Comparison of ENCODE assay signal across 8 cellular contexts in genomic region chr3:44861412-44862220, GRCh38. TPM values are rescaled to one million over a fixed set of nuclear protein-coding genes. Genes with fewer than 3 reads are reported as not detected.
A peak's percentile ranks its signal among the peaks of the same experiment; 100 is the strongest.
DNase-seq lines count a peak whose midpoint lies in the region; TF ChIP-seq lines count a peak whose summit lies in the region.

Gene TMEM42 (plus strand): TSS chr3:44861912. CDS start chr3:44861925, 13 bp downstream.

- H3K9me3 Mint-ChIP-seq in activated naive CD4-positive, alpha-beta T cell treated with anti-CD3 and anti-CD28 coated beads, Interleukin-2, amount 50 U/mL, for 24 hours: no peaks in the 10 kb centered on the region

- no peaks in the 10 kb centered on the region for H4K20me1 ChIP-seq in GM23248 (ENCODE audit: insufficient read depth)

- H3K27me3 Mint-ChIP-seq in activated naive CD4-positive, alpha-beta T cell treated with anti-CD3 and anti-CD28 coated beads, Interleukin-2, amount 50 U/mL, for 24 hours: no peaks in the 10 kb centered on the region

- WGBS in GM23248 (ENCODE audit: low coverage in 1 of 2, low lambda C conversion rate in 2 of 2, missing lambda C conversion rate in 2 of 2), 2 experiments: 2% methylated on average over 65 to 66 of the region's 90 CpGs
- WGBS in suprapubic skin: 10% methylated on average over 4 of the region's 90 CpGs

- H3K9me2 ChIP-seq in GM23248 (ENCODE audit: insufficient read depth): no peaks in the 10 kb centered on the region

- peak within 1 kb of the TSS; percentile 90 for H3K4me3 Mint-ChIP-seq in activated naive CD4-positive, alpha-beta T cell treated with anti-CD3 and anti-CD28 coated beads, Interleukin-2, amount 50 U/mL, for 24 hours

- in situ Hi-C loops in GM23248 (cut with MboI): no loop called here

- H3K27me3 ChIP-seq in GM23248 (replicated peaks; ENCODE audit: insufficient read depth) (no peaks in the 10 kb centered on the region), suprapubic skin (no peaks in the 10 kb centered on the region)

- peak within 1 kb of the TSS; percentile 94 for H3K27ac Mint-ChIP-seq in activated naive CD4-positive, alpha-beta T cell treated with anti-CD3 and anti-CD28 coated beads, Interleukin-2, amount 50 U/mL, for 24 hours

- H3K36me3 ChIP-seq in ES-I3 (ENCODE audit: insufficient read depth, low read length): no peaks in the 10 kb centered on the region
- H3K36me3 ChIP-seq in GM23248 (ENCODE audit: low read depth): no peaks in the 10 kb centered on the region
- no peaks in the 10 kb centered on the region for H3K36me3 ChIP-seq in SK-N-MC (ENCODE audit: insufficient read depth, low read length)
- H3K36me3 ChIP-seq in suprapubic skin: no peaks in the 10 kb centered on the region

- no peaks in the 10 kb centered on the region for H3K9me3 ChIP-seq in ES-I3 (ENCODE audit: control insufficient read depth, insufficient read depth, low read length)
- no peaks in the 10 kb centered on the region for H3K9me3 ChIP-seq in GM23248 (ENCODE audit: low read depth)
- no peaks in the 10 kb centered on the region for H3K9me3 ChIP-seq in SK-N-MC (ENCODE audit: low read depth, low read length)
- no peaks in the 10 kb centered on the region for H3K9me3 ChIP-seq in suprapubic skin

- no peaks in the 10 kb centered on the region for H3K4me1 ChIP-seq in ES-I3 (ENCODE audit: insufficient read depth, low read length)
- peaks cover 4% of the 10 kb centered on the region for H3K4me1 ChIP-seq in GM23248 (ENCODE audit: insufficient read depth)
- peaks cover 19% of the 10 kb centered on the region for H3K4me1 ChIP-seq in suprapubic skin

- peak within 1 kb of the TSS; percentile 93 for H3K27ac ChIP-seq in GM23248
- H3K27ac ChIP-seq in SK-N-MC: no peak within 1 kb of the TSS
- H3K27ac ChIP-seq in suprapubic skin: peak within 1 kb of the TSS; percentile 89

- H3K79me2 ChIP-seq in GM23248 (ENCODE audit: insufficient read depth): peaks cover 9% of the 10 kb centered on the region

- peak; percentile 39 to 74 for TF ChIP-seq POLR2A in suprapubic skin (IDR thresholded peaks at IDR 0.05)

- no peak for TF ChIP-seq EP300 in suprapubic skin (IDR thresholded peaks at IDR 0.05)

- DNase-seq in GM23248 (peak; percentile 97), LoVo (ENCODE audit: low spot score) (peak; percentile 96), SK-N-MC (ENCODE audit: low read depth, low spot score) (no peak), globus pallidus (ENCODE audit: low spot score) (peak; percentile 92), occipital lobe (lab: John Stamatoyannopoulos, UW) (peak; percentile 83), suprapubic skin (ENCODE audit: low spot score in 2 of 2) (peak; percentile 90 to 93)

- H2AFZ ChIP-seq in GM23248: peak within 1 kb of the TSS; percentile 87

- H3K36me3 Mint-ChIP-seq in activated naive CD4-positive, alpha-beta T cell treated with anti-CD3 and anti-CD28 coated beads, Interleukin-2, amount 50 U/mL, for 24 hours: no peaks in the 10 kb centered on the region

- peaks cover 45% of the 10 kb centered on the region for H3K4me1 Mint-ChIP-seq in activated naive CD4-positive, alpha-beta T cell treated with anti-CD3 and anti-CD28 coated beads, Interleukin-2, amount 50 U/mL, for 24 hours

- H3K9ac ChIP-seq in ES-I3 (ENCODE audit: low read depth, low read length): peak within 1 kb of the TSS; percentile 79
- peak within 1 kb of the TSS; percentile 94 for H3K9ac ChIP-seq in GM23248
- H3K9ac ChIP-seq in SK-N-MC (ENCODE audit: insufficient read length): peak within 1 kb of the TSS; percentile 72

- H3F3A ChIP-seq in GM23248 (ENCODE audit: insufficient read depth): no peaks in the 10 kb centered on the region

- no peak for TF ChIP-seq CTCF in suprapubic skin (IDR thresholded peaks at IDR 0.05)

- peak within 1 kb of the TSS; percentile 79 for H3K4me3 ChIP-seq in GM23248
- H3K4me3 ChIP-seq in SK-N-MC: peak within 1 kb of the TSS; percentile 79
- H3K4me3 ChIP-seq in suprapubic skin: peak within 1 kb of the TSS; percentile 83

- peak within 1 kb of the TSS; percentile 98 for H3K4me2 ChIP-seq in GM23248 (ENCODE audit: unreplicated experiment)

RNA-seq across cellular contexts. Expression of gene TMEM42, which starts in this region (rescaled TPM):
- total RNA-seq in GM23248 (2014; rRNA removed; shearing (Covaris generic)): 23.2 and 33.8 TPM in 2 replicates
- polyA plus RNA-seq in GM23248 (2016; fragmentation: Nextera tagmentation; extraction: Ambion mirVana): 34.2 and 35.0 TPM in 2 replicates
- 6.9 TPM for total RNA-seq in occipital lobe
- total RNA-seq in suprapubic skin: 10 to 100 TPM; 15.9 to 27.2 (median 20.8) TPM
